Comparison of ENCODE assay signal across 22 cellular contexts in genomic region chr21:41441546-41441945, GRCh38.
"Had no signal": no experiment of that assay in that cellular context is flagged by ENCODE, and none has a peak within 500 bp of the region (broad histone marks: within the 10 kb centered on the region; RNA-seq: fewer than 3 reads in every experiment).

No MANE protein-coding gene starts in this region.

- H3K27ac ChIP-seq: dorsolateral prefrontal cortex, epithelial cell of prostate, esophagus muscularis mucosa, gastroesophageal sphincter, left ventricle myocardium inferior, lower lobe of right lung, ovary, right atrium auricular region, sigmoid colon, skin epidermis had no signal

- H3K4me3 ChIP-seq: dorsolateral prefrontal cortex, esophagus muscularis mucosa, gastroesophageal sphincter, left ventricle myocardium inferior, lower lobe of right lung, ovary, right atrium auricular region, sigmoid colon, skin epidermis had no signal

- ATAC-seq: gastroesophageal sphincter, lower lobe of right lung, natural killer cell had no signal

- H3K27me3 Mint-ChIP-seq: memory B cell, type B pancreatic cell had no signal

- H3K9me3 ChIP-seq: esophagus muscularis mucosa, gastroesophageal sphincter, left ventricle myocardium inferior, lower lobe of right lung, ovary, right atrium auricular region, sigmoid colon had no signal

- H3K9me3 Mint-ChIP-seq: memory B cell, mesothelial cell of epicardium, natural killer cell, neural crest cell, type B pancreatic cell had no signal

- H3K36me3 ChIP-seq: ovary had no signal

- H3K4me1 Mint-ChIP-seq: mesothelial cell of epicardium, natural killer cell had no signal

- H3K4me1 ChIP-seq: esophagus muscularis mucosa, gastroesophageal sphincter, left ventricle myocardium inferior, lower lobe of right lung, right atrium auricular region, sigmoid colon had no signal

- H3K27ac Mint-ChIP-seq: memory B cell, mesothelial cell of epicardium, natural killer cell, type B pancreatic cell had no signal

- DNase-seq: cortex of kidney; dorsolateral prefrontal cortex; effector CD8-positive, alpha-beta T cell; glutamatergic neuron; left ventricle myocardium inferior; lower lobe of right lung; natural killer cell; nucleus accumbens; ovary; sigmoid colon; stimulated activated CD4-positive, alpha-beta T cell treated with anti-CD3 and anti-CD28 coated beads, Interleukin-12 subunit alpha, Interleukin-12 subunit beta, amount 100 ng/mL, for 4 hours; stimulated activated naive CD4-positive, alpha-beta T cell treated with Interleukin-2 at 50 U/mL for 16 hours had no signal

- H3K4me3 Mint-ChIP-seq: memory B cell, mesothelial cell of epicardium, natural killer cell, neural crest cell, type B pancreatic cell had no signal

- H3K27me3 ChIP-seq: dorsolateral prefrontal cortex, esophagus muscularis mucosa, gastroesophageal sphincter, ovary, right atrium auricular region, sigmoid colon had no signal

- FAIRE-seq: urothelium cell line had no signal
